Comparison of ENCODE assay signal across 1 cellular context in genomic region chr10:107529350-107529749, GRCh38.
TF ChIP-seq lines count a peak whose summit lies in the region.

No MANE protein-coding gene starts in this region.

TF ChIP-seq in WTC11, 78 proteins besides CTCF, POLR2A, EP300 and RAD21 (continued from another document):
- no peak for TF ChIP-seq CREM (CRISPR knock-in tag; IDR thresholded peaks at IDR 0.05)
- no peak for TF ChIP-seq MLX (CRISPR knock-in tag; IDR thresholded peaks at IDR 0.05)
- no peak for TF ChIP-seq PRDM15 (CRISPR knock-in tag; IDR thresholded peaks at IDR 0.05)
- no peak for TF ChIP-seq ATF6 (CRISPR knock-in tag; IDR thresholded peaks at IDR 0.05)
- TF ChIP-seq, protein P1, sequence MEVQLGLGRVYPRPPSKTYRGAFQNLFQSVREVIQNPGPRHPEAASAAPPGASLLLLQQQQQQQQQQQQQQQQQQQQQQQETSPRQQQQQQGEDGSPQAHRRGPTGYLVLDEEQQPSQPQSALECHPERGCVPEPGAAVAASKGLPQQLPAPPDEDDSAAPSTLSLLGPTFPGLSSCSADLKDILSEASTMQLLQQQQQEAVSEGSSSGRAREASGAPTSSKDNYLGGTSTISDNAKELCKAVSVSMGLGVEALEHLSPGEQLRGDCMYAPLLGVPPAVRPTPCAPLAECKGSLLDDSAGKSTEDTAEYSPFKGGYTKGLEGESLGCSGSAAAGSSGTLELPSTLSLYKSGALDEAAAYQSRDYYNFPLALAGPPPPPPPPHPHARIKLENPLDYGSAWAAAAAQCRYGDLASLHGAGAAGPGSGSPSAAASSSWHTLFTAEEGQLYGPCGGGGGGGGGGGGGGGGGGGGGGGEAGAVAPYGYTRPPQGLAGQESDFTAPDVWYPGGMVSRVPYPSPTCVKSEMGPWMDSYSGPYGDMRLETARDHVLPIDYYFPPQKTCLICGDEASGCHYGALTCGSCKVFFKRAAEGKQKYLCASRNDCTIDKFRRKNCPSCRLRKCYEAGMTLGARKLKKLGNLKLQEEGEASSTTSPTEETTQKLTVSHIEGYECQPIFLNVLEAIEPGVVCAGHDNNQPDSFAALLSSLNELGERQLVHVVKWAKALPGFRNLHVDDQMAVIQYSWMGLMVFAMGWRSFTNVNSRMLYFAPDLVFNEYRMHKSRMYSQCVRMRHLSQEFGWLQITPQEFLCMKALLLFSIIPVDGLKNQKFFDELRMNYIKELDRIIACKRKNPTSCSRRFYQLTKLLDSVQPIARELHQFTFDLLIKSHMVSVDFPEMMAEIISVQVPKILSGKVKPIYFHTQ (CRISPR knock-in tag; IDR thresholded peaks at IDR 0.05): no peak
- no peak for TF ChIP-seq STAT6 (CRISPR knock-in tag; conservative IDR thresholded peaks at IDR 0.05; ENCODE audit: low read depth)
- TF ChIP-seq ZNF416 (CRISPR knock-in tag; IDR thresholded peaks at IDR 0.05): no peak
- TF ChIP-seq MAX (CRISPR knock-in tag; IDR thresholded peaks at IDR 0.05): no peak
- TF ChIP-seq ZNF219 (CRISPR knock-in tag; IDR thresholded peaks at IDR 0.05; ENCODE audit: borderline replicate concordance): no peak
- TF ChIP-seq ZNF263 (CRISPR knock-in tag; IDR thresholded peaks at IDR 0.05; ENCODE audit: low read depth): no peak
- TF ChIP-seq JAZF1 (CRISPR knock-in tag; IDR thresholded peaks at IDR 0.05): no peak
